Comparison of ENCODE assay signal across 10 cellular contexts in genomic region chr5:39547548-39548154, GRCh38.
DNase-seq lines count a peak whose midpoint lies in the region; TF ChIP-seq lines count a peak whose summit lies in the region.
"Had no signal": no experiment of that assay in that cellular context is flagged by ENCODE, and none has a peak within 500 bp of the region (broad histone marks: within the 10 kb centered on the region; RNA-seq: fewer than 3 reads in every experiment).

No MANE protein-coding gene starts in this region.

- no peak overlapping the region for H3K4me3 ChIP-seq in esophagus squamous epithelium
- H3K4me3 ChIP-seq: BLaER1 treated with 17β-estradiol and CSF1 and Interleukin-3, amounts not matched to agents 10 nM and 100 nM had no signal

- peaks cover 15% of the 10 kb centered on the region for H3K4me1 Mint-ChIP-seq in nephron progenitor cell

- DNase-seq in NCI-H1417 (lab: John Stamatoyannopoulos, UW) (peak; percentile 2 to 59 (median 2)), NCI-H1417 treated with DMSO at 0.1 percent for 48 hours (lab: John Stamatoyannopoulos, UW) (no peak), SKM-1 treated with dmso at 0.1 percent for 144 hours (lab: John Stamatoyannopoulos, UW; ENCODE audit: unreplicated experiment) (peak; percentile 29), esophagus squamous epithelium (lab: John Stamatoyannopoulos, UW) (no peak), nephron progenitor cell (peak; percentile 25), cerebellar nuclear complex (lab: John Stamatoyannopoulos, UW) (no peak)
- no peak for DNase-seq in activated effector memory CD4-positive, alpha-beta T cell treated with anti-CD3 and anti-CD28 coated beads, Interleukin-2, amount 50 U/mL, for 16 hours

- peak overlapping the region; percentile 87 for H3K27ac Mint-ChIP-seq in nephron progenitor cell
- H3K27ac Mint-ChIP-seq: activated naive CD4-positive, alpha-beta T cell treated with anti-CD3 and anti-CD28 coated beads, Interleukin-2, amount 50 U/mL, for 72 hours had no signal

- H3K36me3 ChIP-seq in esophagus squamous epithelium, result no peaks in the 10 kb centered on the region
- H3K36me3 ChIP-seq: BLaER1 treated with 17β-estradiol and CSF1 and Interleukin-3, amounts not matched to agents 10 nM and 100 nM had no signal

- no peak overlapping the region for H3K4me3 Mint-ChIP-seq in nephron progenitor cell

- TF ChIP-seq POLR2A in esophagus squamous epithelium (IDR thresholded peaks at IDR 0.05), result no peak

- no peaks in the 10 kb centered on the region for H3K36me3 Mint-ChIP-seq in nephron progenitor cell (ENCODE audit: low read depth)
- H3K36me3 Mint-ChIP-seq: activated naive CD4-positive, alpha-beta T cell treated with anti-CD3 and anti-CD28 coated beads, Interleukin-2, amount 50 U/mL, for 72 hours had no signal

- H3K9me3 Mint-ChIP-seq in nephron progenitor cell, result peaks cover 3% of the 10 kb centered on the region
- H3K9me3 Mint-ChIP-seq: activated naive CD4-positive, alpha-beta T cell treated with anti-CD3 and anti-CD28 coated beads, Interleukin-2, amount 50 U/mL, for 72 hours had no signal

- TF ChIP-seq RAD21 in Ishikawa (IDR thresholded peaks at IDR 0.05; ENCODE audit: low read depth), result peak; percentile 73

- no peak for TF ChIP-seq EP300 in Ishikawa (IDR thresholded peaks at IDR 0.05; ENCODE audit: borderline replicate concordance)

- H3K27ac ChIP-seq in esophagus squamous epithelium, result no peak overlapping the region

- 1% methylated on average over 9 of the region's 9 CpGs for WGBS in esophagus squamous epithelium, 2 donors

- H3K9me3 ChIP-seq in esophagus squamous epithelium, result no peaks in the 10 kb centered on the region
- H3K9me3 ChIP-seq: BLaER1 treated with 17β-estradiol and CSF1 and Interleukin-3, amounts not matched to agents 10 nM and 100 nM had no signal

- intact Hi-C loops in esophagus squamous epithelium (cut with DNase I), result loop anchor here (5.0 kb wide), 1 partner anchor 170 kb away; no protein-coding TSS in a partner anchor

- H3K27me3 Mint-ChIP-seq in nephron progenitor cell (ENCODE audit: low read depth, poor library complexity), result peaks cover 2% of the 10 kb centered on the region

- H3K27me3 ChIP-seq in esophagus squamous epithelium, result no peaks in the 10 kb centered on the region
- H3K27me3 ChIP-seq: BLaER1 treated with 17β-estradiol and CSF1 and Interleukin-3, amounts not matched to agents 10 nM and 100 nM had no signal

- TF ChIP-seq CTCF in esophagus squamous epithelium (IDR thresholded peaks at IDR 0.05) (peak in 5 of 6 experiments; percentile 54 to 78 (median 60)), nephron progenitor cell (IDR thresholded peaks at IDR 0.05) (peak; percentile 68)

- peaks cover 0 to 11% (median 0%) of the 10 kb centered on the region in 3 donors for H3K4me1 ChIP-seq in esophagus squamous epithelium

TF ChIP-seq in Ishikawa, 13 proteins besides CTCF, POLR2A, EP300 and RAD21:
- TF ChIP-seq REST (IDR thresholded peaks at IDR 0.05; ENCODE audit: low read depth), result no peak
- no peak for TF ChIP-seq ZBTB7A (IDR thresholded peaks at IDR 0.05; ENCODE audit: low read depth)
- no peak for TF ChIP-seq TEAD4 (IDR thresholded peaks at IDR 0.05)
- TF ChIP-seq NFIC (IDR thresholded peaks at IDR 0.05), result no peak
- no peak for TF ChIP-seq CEBPB (IDR thresholded peaks at IDR 0.05)
- no peak for TF ChIP-seq TCF12 (IDR thresholded peaks at IDR 0.05; ENCODE audit: low read depth)
- TF ChIP-seq MAX (IDR thresholded peaks at IDR 0.05), result no peak
- TF ChIP-seq EGR1 (IDR thresholded peaks at IDR 0.05), result no peak
- TF ChIP-seq FOXM1 (IDR thresholded peaks at IDR 0.05; ENCODE audit: borderline replicate concordance, low read depth), result no peak
- TF ChIP-seq YY1 (IDR thresholded peaks at IDR 0.05; ENCODE audit: low read depth), result no peak
- TF ChIP-seq CREB1 (IDR thresholded peaks at IDR 0.05; ENCODE audit: low read depth), result no peak
- no peak for TF ChIP-seq USF1 (IDR thresholded peaks at IDR 0.05)
- no peak for TF ChIP-seq TAF1 (IDR thresholded peaks at IDR 0.05; ENCODE audit: low read depth)

Comparison
In these comparisons a context has a peak if more than half of its experiments do, and no peak if none do; other contexts are left out.
1. DNase-seq: peak in NCI-H1417 (3 of 3), SKM-1 treated with dmso at 0.1 percent for 144 hours (single experiment) and nephron progenitor cell (single experiment); none in NCI-H1417 treated with DMSO at 0.1 percent for 48 hours (single experiment), esophagus squamous epithelium (single experiment), cerebellar nuclear complex (0 of 2) and activated effector memory CD4-positive, alpha-beta T cell treated with anti-CD3 and anti-CD28 coated beads, Interleukin-2, amount 50 U/mL, for 16 hours (single experiment).